Comparison of ENCODE assay signal across 1 cellular context in the genomic region with DNA sequence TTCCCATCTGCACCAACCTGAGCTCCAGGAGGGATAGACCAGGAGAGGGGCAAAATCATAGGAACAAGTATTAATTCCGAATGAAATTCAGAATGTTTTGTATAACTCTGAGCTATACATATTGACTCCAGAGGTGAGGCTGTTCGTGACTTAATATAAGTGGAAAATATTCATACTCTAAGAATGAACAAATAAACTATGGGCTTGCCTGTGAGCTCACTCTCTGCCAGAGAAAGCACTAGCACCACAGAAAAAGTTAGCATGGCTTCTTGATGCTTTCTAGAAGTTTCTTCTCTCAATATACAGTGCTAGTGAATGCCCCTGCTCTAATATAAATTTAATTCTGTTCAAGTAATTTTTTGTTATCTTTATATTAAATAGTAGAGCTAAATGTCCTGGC.
TF ChIP-seq lines count a peak whose summit lies in the region.

No MANE protein-coding gene starts in this region.

TF ChIP-seq in IMR-90, 13 proteins besides CTCF, POLR2A, EP300 and RAD21 (continued from another document):
- TF ChIP-seq USF2 (IDR thresholded peaks at IDR 0.05; ENCODE audit: low read depth, low read length) = no peak
- TF ChIP-seq CHD1 (IDR thresholded peaks at IDR 0.05; ENCODE audit: low read depth, low read length) = no peak
- TF ChIP-seq MXI1 (IDR thresholded peaks at IDR 0.05; ENCODE audit: borderline replicate concordance, low read depth, low read length) = no peak
- TF ChIP-seq FOS (IDR thresholded peaks at IDR 0.05; ENCODE audit: low read depth, low read length) = no peak
- TF ChIP-seq MAZ (IDR thresholded peaks at IDR 0.05; ENCODE audit: borderline replicate concordance, low read depth, low read length) = no peak
- TF ChIP-seq NFE2L2 (IDR thresholded peaks at IDR 0.05; ENCODE audit: low read depth, low read length) = no peak
- TF ChIP-seq MAFK (IDR thresholded peaks at IDR 0.05; ENCODE audit: low read depth, low read length) = no peak
- TF ChIP-seq BHLHE40 (IDR thresholded peaks at IDR 0.05; ENCODE audit: low read depth, low read length) = no peak
- no peak for TF ChIP-seq RFX5 (IDR thresholded peaks at IDR 0.05; ENCODE audit: low read depth, low read length)
- TF ChIP-seq SMC3 (IDR thresholded peaks at IDR 0.05; ENCODE audit: low read depth, low read length) = no peak
